1 cellular context compared by ENCODE assay signal in genomic region chr20:36018208-36018988, GRCh38.
A peak's percentile ranks its signal among the peaks of the same experiment; 100 is the strongest.
TF ChIP-seq lines count a peak whose summit lies in the region.

No MANE protein-coding gene starts in this region.

TF ChIP-seq in HepG2, 621 proteins besides CTCF, POLR2A, EP300 and RAD21 (continued from another document and continues in another):
- TF ChIP-seq MAFK (conservative IDR thresholded peaks at IDR 0.05 in 1 of 2, IDR thresholded peaks at IDR 0.05 in 1 of 2; ENCODE audit: low read length in 2 of 2) (no peak), ZC3H4 (CRISPR knock-in tag; IDR thresholded peaks at IDR 0.05; ENCODE audit: borderline replicate concordance) (no peak), CERS6 (CRISPR knock-in tag; IDR thresholded peaks at IDR 0.05) (no peak), POLR2G (IDR thresholded peaks at IDR 0.05; ENCODE audit: low read depth, low read length) (no peak), TEAD3 (CRISPR knock-in tag; optimal IDR thresholded peaks at IDR 0.05; ENCODE audit: borderline replicate concordance) (peak; percentile 57), MTA3 (CRISPR knock-in tag; IDR thresholded peaks at IDR 0.05) (no peak), ZZZ3 (CRISPR knock-in tag; IDR thresholded peaks at IDR 0.05; ENCODE audit: borderline replicate concordance) (0 out of 2 replicates have a peak, but pooled peaks have one; percentile 32), FLYWCH1 (CRISPR knock-in tag; IDR thresholded peaks at IDR 0.05) (no peak), SMYD3 (CRISPR knock-in tag; IDR thresholded peaks at IDR 0.05) (no peak), CHD4 (IDR thresholded peaks at IDR 0.05; ENCODE audit: borderline replicate concordance, low read length) (no peak), ZNF205 (CRISPR knock-in tag; IDR thresholded peaks at IDR 0.05) (peak; percentile 48; the same call in 1 of the 2 replicates), ZNF383 (CRISPR knock-in tag; IDR thresholded peaks at IDR 0.05; ENCODE audit: borderline replicate concordance) (no peak), GATAD2A (CRISPR knock-in tag; IDR thresholded peaks at IDR 0.05) (peak; percentile 67), GATAD1 (CRISPR knock-in tag; IDR thresholded peaks at IDR 0.05) (0 out of 2 replicates have a peak, but pooled peaks have one; percentile 5), ZNF263 (CRISPR knock-in tag; IDR thresholded peaks at IDR 0.05) (no peak), PHF8 (CRISPR knock-in tag; IDR thresholded peaks at IDR 0.05) (no peak), JDP2 (CRISPR knock-in tag; IDR thresholded peaks at IDR 0.05; ENCODE audit: borderline replicate concordance) (no peak), ZNF775 (CRISPR knock-in tag; IDR thresholded peaks at IDR 0.05; ENCODE audit: borderline replicate concordance) (no peak), ZNF776 (CRISPR knock-in tag; IDR thresholded peaks at IDR 0.05) (no peak), ZBTB26 (CRISPR knock-in tag; IDR thresholded peaks at IDR 0.05; ENCODE audit: borderline replicate concordance) (no peak), SIX1 (CRISPR knock-in tag; IDR thresholded peaks at IDR 0.05; ENCODE audit: borderline replicate concordance) (no peak), SOX13 (IDR thresholded peaks at IDR 0.05) (no peak), SOX13 (CRISPR knock-in tag; conservative IDR thresholded peaks at IDR 0.05 in 1 of 2, IDR thresholded peaks at IDR 0.05 in 1 of 2) (peak in 1 of 2 experiments; percentile 65; a peak in 2 of 4 replicates), KIAA2018 (CRISPR knock-in tag; IDR thresholded peaks at IDR 0.05; ENCODE audit: borderline replicate concordance) (no peak), RFX5 (IDR thresholded peaks at IDR 0.05; ENCODE audit: low read depth, low read length) (no peak), KDM1A (CRISPR knock-in tag; IDR thresholded peaks at IDR 0.05) (no peak), KDM5B (CRISPR knock-in tag; IDR thresholded peaks at IDR 0.05; ENCODE audit: borderline replicate concordance) (no peak; the same call in 1 of the 2 replicates), PAF1 (CRISPR knock-in tag; IDR thresholded peaks at IDR 0.05) (no peak), ZNF547 (CRISPR knock-in tag; IDR thresholded peaks at IDR 0.05) (no peak), FOXO4 (CRISPR knock-in tag; conservative IDR thresholded peaks at IDR 0.05) (no peak), RFX1 (IDR thresholded peaks at IDR 0.05) (no peak; the same call in 1 of the 2 replicates), ZNF10 (CRISPR knock-in tag; IDR thresholded peaks at IDR 0.05; ENCODE audit: borderline replicate concordance, low read depth) (no peak), HNRNPUL1 (IDR thresholded peaks at IDR 0.05; ENCODE audit: low read depth, low read length) (no peak), ARID4A (CRISPR knock-in tag; IDR thresholded peaks at IDR 0.05; ENCODE audit: borderline replicate concordance) (no peak; the same call in 1 of the 2 replicates), ZNF143 (CRISPR knock-in tag; IDR thresholded peaks at IDR 0.05) (no peak), ZNF619 (CRISPR knock-in tag; IDR thresholded peaks at IDR 0.05) (peak; percentile 89; the same call in 1 of the 2 replicates), ELK4 (CRISPR knock-in tag; IDR thresholded peaks at IDR 0.05; ENCODE audit: borderline replicate concordance) (no peak), ZBTB34 (CRISPR knock-in tag; IDR thresholded peaks at IDR 0.05) (no peak), BCL6 (CRISPR knock-in tag; IDR thresholded peaks at IDR 0.05) (peak; percentile 100), THYN1 (CRISPR knock-in tag; IDR thresholded peaks at IDR 0.05; ENCODE audit: borderline replicate concordance, low read depth) (no peak), ZBTB1 (CRISPR knock-in tag; IDR thresholded peaks at IDR 0.05; ENCODE audit: borderline replicate concordance) (no peak), ZNF510 (CRISPR knock-in tag; IDR thresholded peaks at IDR 0.05; ENCODE audit: low read depth) (no peak), ZNF720 (CRISPR knock-in tag; IDR thresholded peaks at IDR 0.05) (no peak), FOSL1 (CRISPR knock-in tag; IDR thresholded peaks at IDR 0.05; ENCODE audit: borderline replicate concordance) (no peak), ZNF337 (CRISPR knock-in tag; IDR thresholded peaks at IDR 0.05; ENCODE audit: borderline replicate concordance, low read depth) (no peak), TOPORS (CRISPR knock-in tag; IDR thresholded peaks at IDR 0.05) (no peak), ZFP62 (CRISPR knock-in tag; IDR thresholded peaks at IDR 0.05) (no peak), ZNF678 (CRISPR knock-in tag; IDR thresholded peaks at IDR 0.05) (no peak), ZNF441 (CRISPR knock-in tag; IDR thresholded peaks at IDR 0.05; ENCODE audit: borderline replicate concordance) (no peak; the same call in 1 of the 2 replicates)
